Comparison of ENCODE assay signal across 23 cellular contexts in the genomic region with DNA sequence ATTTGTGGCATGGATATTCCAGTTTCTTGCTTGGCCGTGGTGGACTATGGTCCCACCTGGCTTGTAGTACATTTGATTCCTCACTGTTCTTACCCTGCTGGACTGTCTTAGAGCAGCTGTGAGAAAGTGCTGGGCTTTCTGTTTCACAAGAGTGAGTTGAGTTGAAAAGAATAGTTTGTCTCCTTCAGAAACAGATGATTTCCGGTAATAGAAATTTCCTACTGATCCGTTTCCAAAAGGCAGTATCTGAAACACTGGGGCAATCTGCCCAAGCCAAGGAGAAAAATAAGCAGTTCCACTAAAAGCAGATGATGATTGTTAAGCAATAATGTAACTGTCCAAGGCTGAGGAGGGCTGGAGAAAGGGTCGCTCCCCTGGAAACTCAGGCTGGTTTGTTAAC.
A peak's percentile ranks its signal among the peaks of the same experiment; 100 is the strongest.
DNase-seq lines count a peak whose midpoint lies in the region; TF ChIP-seq lines count a peak whose summit lies in the region.
"Had no signal": no experiment of that assay in that cellular context is flagged by ENCODE, and none has a peak within 500 bp of the region (broad histone marks: within the 10 kb centered on the region; RNA-seq: fewer than 3 reads in every experiment).

No MANE protein-coding gene starts in this region.

- H3K4me1 Mint-ChIP-seq in type B pancreatic cell (ENCODE audit: unreplicated experiment) = peaks cover 8% of the 10 kb centered on the region
- H3K4me1 Mint-ChIP-seq: endodermal cell; stimulated activated effector memory CD8-positive, alpha-beta T cell treated with anti-CD3 and anti-CD28 coated beads, Interleukin-12 subunit alpha, Interleukin-12 subunit beta, amount 100 ng/mL, for 72 hours had no signal

- H3K9me3 ChIP-seq in adipocyte (ENCODE audit: control insufficient read depth, low read length) = no peaks in the 10 kb centered on the region
- no peaks in the 10 kb centered on the region for H3K9me3 ChIP-seq in sigmoid colon
- no peaks in the 10 kb centered on the region for H3K9me3 ChIP-seq in vagina
- H3K9me3 ChIP-seq: colonic mucosa, SJSA1, thyroid gland had no signal

- H3K27ac Mint-ChIP-seq in type B pancreatic cell = no peak overlapping the region
- H3K27ac Mint-ChIP-seq: activated naive CD4-positive, alpha-beta T cell treated with anti-CD3 and anti-CD28 coated beads for 36 hours; endodermal cell; stimulated activated effector memory CD8-positive, alpha-beta T cell treated with anti-CD3 and anti-CD28 coated beads, Interleukin-12 subunit alpha, Interleukin-12 subunit beta, amount 100 ng/mL, for 72 hours; T-helper 1 cell treated with Interleukin-12 subunit alpha and Interleukin-12 subunit beta and Interleukin-4 antibody, amounts not matched to agents 30 μg/mL and 1 μg/mL, for 36 hours had no signal

- H3K27ac ChIP-seq in sigmoid colon (no peak overlapping the region), vagina (no peak overlapping the region)
- H3K27ac ChIP-seq: colonic mucosa, SJSA1, thyroid gland, VCaP had no signal

- no peak overlapping the region for H3K9ac ChIP-seq in adipocyte (ENCODE audit: low read length)

- 84 to 91% methylated on average over 4 of the region's 4 CpGs for WGBS in sigmoid colon, 2 donors

- TF ChIP-seq CTCF in sigmoid colon (IDR thresholded peaks at IDR 0.05) (no peak), type B pancreatic cell (conservative IDR thresholded peaks at IDR 0.05) (no peak), vagina (IDR thresholded peaks at IDR 0.05) (no peak)

- intact Hi-C loops in sigmoid colon (cut with DNase I) (no loop called here), vagina (cut with DNase I) (no loop called here)

- H3K4me1 ChIP-seq in adipocyte (ENCODE audit: control insufficient read depth, insufficient read depth, low read length) (peaks cover 15% of the 10 kb centered on the region), sigmoid colon (no peaks in the 10 kb centered on the region), vagina (peaks cover 12% of the 10 kb centered on the region)
- H3K4me1 ChIP-seq: colonic mucosa, SJSA1 had no signal

- no peaks in the 10 kb centered on the region for H3K27me3 Mint-ChIP-seq in type B pancreatic cell

- no peak for TF ChIP-seq EP300 in sigmoid colon (IDR thresholded peaks at IDR 0.05)

- H3K4me3 ChIP-seq in adipocyte (ENCODE audit: low read length) (peak overlapping the region; percentile 21), sigmoid colon (no peak overlapping the region), vagina (no peak overlapping the region)
- H3K4me3 ChIP-seq: colonic mucosa, SJSA1, thyroid gland had no signal

- TF ChIP-seq POLR2A in sigmoid colon (IDR thresholded peaks at IDR 0.05) (no peak), vagina (IDR thresholded peaks at IDR 0.05) (no peak)

- H3K36me3 ChIP-seq in adipocyte (ENCODE audit: control insufficient read depth, insufficient read depth, low read length, severe bottlenecking) (peaks cover 6% of the 10 kb centered on the region), sigmoid colon (peaks cover 0 to 8% (median 0%) of the 10 kb centered on the region in 4 donors), vagina (no peaks in the 10 kb centered on the region)
- H3K36me3 ChIP-seq: colonic mucosa, SJSA1, thyroid gland had no signal

- no peaks in the 10 kb centered on the region for H3K9me3 Mint-ChIP-seq in type B pancreatic cell
- H3K9me3 Mint-ChIP-seq: activated naive CD4-positive, alpha-beta T cell treated with anti-CD3 and anti-CD28 coated beads for 36 hours; endodermal cell; stimulated activated effector memory CD8-positive, alpha-beta T cell treated with anti-CD3 and anti-CD28 coated beads, Interleukin-12 subunit alpha, Interleukin-12 subunit beta, amount 100 ng/mL, for 72 hours; T-helper 1 cell treated with Interleukin-12 subunit alpha and Interleukin-12 subunit beta and Interleukin-4 antibody, amounts not matched to agents 30 μg/mL and 1 μg/mL, for 36 hours had no signal

- DNase-seq in AG20443 (ENCODE audit: low spot score) = peak; percentile 24
- peak; percentile 61 for DNase-seq in adipocyte (ENCODE audit: low read depth)
- DNase-seq in fibroblast of the conjunctiva (ENCODE audit: low read depth) = peak; percentile 43
- DNase-seq in sigmoid colon = peak; percentile 71
- no peak for DNase-seq in NCI-H2107 treated with DMSO at 0.1 percent for 48 hours (lab: John Stamatoyannopoulos, UW; ENCODE audit: unreplicated experiment)
- DNase-seq in type B pancreatic cell (ENCODE audit: extremely low spot score, unreplicated experiment) = no peak
- no peak for DNase-seq in vagina (ENCODE audit: extremely low spot score in 2 of 2)
- DNase-seq: activated CD4-positive, alpha-beta T cell treated with anti-CD3 and anti-CD28 coated beads, Interleukin-2, amount 50 U/mL, for 48 hours; activated naive CD4-positive, alpha-beta T cell treated with anti-CD3 and anti-CD28 coated beads for 36 hours; aorta; C1 segment of cervical spinal cord; colonic mucosa; endodermal cell; left colon; NCI-H1436; NCI-H774; PC-3; retina; thyroid gland had no signal

- no peaks in the 10 kb centered on the region for H3K27me3 ChIP-seq in adipocyte (replicated peaks; ENCODE audit: control insufficient read depth, insufficient read depth, low read length)
- H3K27me3 ChIP-seq in sigmoid colon = no peaks in the 10 kb centered on the region
- no peaks in the 10 kb centered on the region for H3K27me3 ChIP-seq in vagina
- H3K27me3 ChIP-seq: colonic mucosa, SJSA1, thyroid gland had no signal

- no peak overlapping the region for H3K4me3 Mint-ChIP-seq in type B pancreatic cell
- H3K4me3 Mint-ChIP-seq: activated naive CD4-positive, alpha-beta T cell treated with anti-CD3 and anti-CD28 coated beads for 36 hours; endodermal cell; stimulated activated effector memory CD8-positive, alpha-beta T cell treated with anti-CD3 and anti-CD28 coated beads, Interleukin-12 subunit alpha, Interleukin-12 subunit beta, amount 100 ng/mL, for 72 hours; T-helper 1 cell treated with Interleukin-12 subunit alpha and Interleukin-12 subunit beta and Interleukin-4 antibody, amounts not matched to agents 30 μg/mL and 1 μg/mL, for 36 hours had no signal

- H3K36me3 Mint-ChIP-seq in type B pancreatic cell = peaks cover 8% of the 10 kb centered on the region

Comparison
In these comparisons a context has a peak if more than half of its experiments do, and no peak if none do; other contexts are left out.
1. DNase-seq: peak in AG20443 (single experiment), adipocyte (single experiment), fibroblast of the conjunctiva (single experiment) and sigmoid colon (single experiment); none in NCI-H2107 treated with DMSO at 0.1 percent for 48 hours (single experiment), type B pancreatic cell (single experiment) and vagina (0 of 2).